In genomic region chr19:39199025-39199424, GRCh38 we compare ENCODE assay signal across 11 cellular contexts. TPM values are rescaled to one million over a fixed set of nuclear protein-coding genes. Genes with fewer than 3 reads are reported as not detected.
DNase-seq lines count a peak whose midpoint lies in the region; ATAC-seq and TF ChIP-seq lines count a peak whose summit lies in the region.
"Had no signal": no experiment of that assay in that cellular context is flagged by ENCODE, and none has a peak within 500 bp of the region (broad histone marks: within the 10 kb centered on the region; RNA-seq: fewer than 3 reads in every experiment).

No MANE protein-coding gene starts in this region.

- 0 to 44% (median 27%) methylated on average over 3 to 11 of the region's 11 CpGs for WGBS in adrenal gland, 4 donors
- WGBS in sigmoid colon, 2 donors, result 23 to 48% methylated on average over 11 of the region's 11 CpGs

- intact Hi-C loops in adrenal gland (cut with DNase I) (no loop called here), left ventricle myocardium superior (cut with micrococcal nuclease) (no loop called here), sigmoid colon (cut with DNase I) (no loop called here)
- intact Hi-C loops in naive thymus-derived CD4-positive, alpha-beta T cell (cut with micrococcal nuclease), result no loop called here

- H3K27me3 ChIP-seq in adrenal gland (peaks cover 32% of the 10 kb centered on the region), sigmoid colon (peaks cover 33 to 91% (median 86%) of the 10 kb centered on the region in 3 donors)
- H3K27me3 ChIP-seq in naive thymus-derived CD4-positive, alpha-beta T cell (ENCODE audit: control insufficient read depth in 2 of 2, insufficient read depth in 2 of 2, low read length in 2 of 2), result peaks cover 0 to 29% of the 10 kb centered on the region in 2 donors

- TF ChIP-seq CTCF in adrenal gland (IDR thresholded peaks at IDR 0.05) (no peak), sigmoid colon (IDR thresholded peaks at IDR 0.05) (no peak)

- H3K36me3 ChIP-seq in adrenal gland (replicated peaks in 1 of 2), result no peaks in the 10 kb centered on the region
- no peaks in the 10 kb centered on the region for H3K36me3 ChIP-seq in sigmoid colon
- no peaks in the 10 kb centered on the region for H3K36me3 ChIP-seq in naive thymus-derived CD4-positive, alpha-beta T cell (ENCODE audit: control insufficient read depth in 2 of 3, insufficient read depth in 3 of 3, low read length in 3 of 3)
- H3K36me3 ChIP-seq: upper lobe of left lung had no signal

- DNase-seq in HCEC 1CT (peak; percentile 55), adrenal gland (peak; percentile 69 to 88 (median 80)), left ventricle myocardium superior (no peak), sigmoid colon (peak; percentile 67), immature natural killer cell (no peak), GF-D8 (lab: John Stamatoyannopoulos, UW) (no peak)
- DNase-seq in naive thymus-derived CD4-positive, alpha-beta T cell, result no peak
- DNase-seq: activated CD4-positive, alpha-beta T cell treated with anti-CD3 and anti-CD28 coated beads for 1 hour; NCI-H446 treated with DMSO at 0.1 percent for 48 hours; upper lobe of left lung had no signal

- peaks cover 0 to 3% (median 0%) of the 10 kb centered on the region in 6 donors for H3K9me3 Mint-ChIP-seq in immature natural killer cell
- H3K9me3 Mint-ChIP-seq in naive thymus-derived CD4-positive, alpha-beta T cell, result no peaks in the 10 kb centered on the region

- H3K36me3 Mint-ChIP-seq in immature natural killer cell, result peaks cover 0 to 4% (median 0%) of the 10 kb centered on the region in 3 donors
- peaks cover 0 to 2% (median 0%) of the 10 kb centered on the region in 5 donors for H3K36me3 Mint-ChIP-seq in naive thymus-derived CD4-positive, alpha-beta T cell

- TF ChIP-seq POLR2A in adrenal gland (IDR thresholded peaks at IDR 0.05) (no peak), sigmoid colon (IDR thresholded peaks at IDR 0.05) (no peak)

- H3K27ac ChIP-seq in adrenal gland (no peak overlapping the region), sigmoid colon (no peak overlapping the region)
- no peak overlapping the region for H3K27ac ChIP-seq in naive thymus-derived CD4-positive, alpha-beta T cell (ENCODE audit: low read depth, low read length)
- H3K27ac ChIP-seq: upper lobe of left lung had no signal

- H3K4me1 ChIP-seq in adrenal gland (replicated peaks in 1 of 2) (no peaks in the 10 kb centered on the region), sigmoid colon (peaks cover 0 to 6% (median 6%) of the 10 kb centered on the region in 4 donors)
- H3K4me1 ChIP-seq in naive thymus-derived CD4-positive, alpha-beta T cell (ENCODE audit: control insufficient read depth in 2 of 2, insufficient read depth in 2 of 2, low read length in 2 of 2), result peaks cover 9 to 16% of the 10 kb centered on the region in 2 donors

- no peak overlapping the region for H3K4me3 ChIP-seq in adrenal gland
- H3K4me3 ChIP-seq in sigmoid colon, result no peak overlapping the region
- H3K4me3 ChIP-seq in naive thymus-derived CD4-positive, alpha-beta T cell (ENCODE audit: low read length), result no peak overlapping the region
- H3K4me3 ChIP-seq: upper lobe of left lung had no signal

- POLR2A ChIA-PET in naive thymus-derived CD4-positive, alpha-beta T cell (lab: Charles Lee), result no interaction called here

- peaks cover 13 to 16% of the 10 kb centered on the region in 2 donors for H3K4me1 Mint-ChIP-seq in immature natural killer cell
- peaks cover 12 to 24% (median 19%) of the 10 kb centered on the region in 7 donors for H3K4me1 Mint-ChIP-seq in naive thymus-derived CD4-positive, alpha-beta T cell

- ATAC-seq in left ventricle myocardium superior, result peak; percentile 57
- no peak for ATAC-seq in GM19328 (IDR thresholded peaks at IDR 0.05; ENCODE audit: unreplicated experiment)
- no peak for ATAC-seq in naive thymus-derived CD4-positive, alpha-beta T cell

- peaks cover 16 to 26% (median 20%) of the 10 kb centered on the region in 3 donors for H3K27me3 Mint-ChIP-seq in immature natural killer cell (ENCODE audit: low read depth in 3 of 3)
- peaks cover 53 to 88% (median 70%) of the 10 kb centered on the region in 5 donors for H3K27me3 Mint-ChIP-seq in naive thymus-derived CD4-positive, alpha-beta T cell

- TF ChIP-seq EP300 in sigmoid colon (IDR thresholded peaks at IDR 0.05), result no peak

- CTCF ChIA-PET in naive thymus-derived CD4-positive, alpha-beta T cell (lab: Charles Lee), result no interaction called here

- no peak overlapping the region for H3K27ac Mint-ChIP-seq in immature natural killer cell
- H3K27ac Mint-ChIP-seq in naive thymus-derived CD4-positive, alpha-beta T cell, result no peak overlapping the region

- H3K9me3 ChIP-seq in adrenal gland (replicated peaks in 1 of 3), result no peaks in the 10 kb centered on the region
- H3K9me3 ChIP-seq in sigmoid colon, result no peaks in the 10 kb centered on the region
- no peaks in the 10 kb centered on the region for H3K9me3 ChIP-seq in naive thymus-derived CD4-positive, alpha-beta T cell (ENCODE audit: control insufficient read depth in 2 of 3, low read length in 3 of 3)
- H3K9me3 ChIP-seq: upper lobe of left lung had no signal

- H3K4me3 Mint-ChIP-seq in immature natural killer cell, result no peak overlapping the region
- H3K4me3 Mint-ChIP-seq in naive thymus-derived CD4-positive, alpha-beta T cell, result peak overlapping the region in 1 of 10 donors; percentile 34

RNA-seq across cellular contexts. Expression of gene NCCRP1, which starts 2.3 kb away (rescaled TPM):
- total RNA-seq in adrenal gland (under 1 TPM in 2 of 8 donors, not detected in 6; 0.11 TPM), left ventricle myocardium superior (not detected), sigmoid colon (under 1 TPM in 1 of 4 donors, not detected in 3; 0.41 TPM)
- polyA plus RNA-seq in adrenal gland (under 1 TPM in 2 of 3 donors, not detected in 1; 0.10 to 0.32 TPM), sigmoid colon (under 1 TPM in 2 of 3 donors, not detected in 1; 0.52 to 0.60 TPM), immature natural killer cell (not detected)
- total RNA-seq in naive thymus-derived CD4-positive, alpha-beta T cell, result not detected
- not detected for polyA plus RNA-seq in naive thymus-derived CD4-positive, alpha-beta T cell

RNA-seq across cellular contexts. Expression of gene SYCN, which starts 5.0 kb away (rescaled TPM):
- under 1 TPM in 2 of 8 donors, not detected in 6; 0.43 to 0.76 TPM for total RNA-seq in adrenal gland
- polyA plus RNA-seq in adrenal gland, result not detected
- not detected for total RNA-seq in left ventricle myocardium superior
- not detected for total RNA-seq in sigmoid colon
- polyA plus RNA-seq in sigmoid colon, result not detected
- polyA plus RNA-seq in immature natural killer cell, result not detected
- total RNA-seq in naive thymus-derived CD4-positive, alpha-beta T cell, result not detected
- not detected for polyA plus RNA-seq in naive thymus-derived CD4-positive, alpha-beta T cell

RNA-seq across cellular contexts. Expression of gene IFNL3, which starts 45.8 kb away (rescaled TPM):
- not detected for total RNA-seq in adrenal gland
- not detected for polyA plus RNA-seq in adrenal gland
- not detected for total RNA-seq in left ventricle myocardium superior
- total RNA-seq in sigmoid colon, result not detected
- polyA plus RNA-seq in sigmoid colon, result under 1 TPM in 1 of 3 donors, not detected in 2; 0.22 TPM
- not detected for polyA plus RNA-seq in immature natural killer cell
- not detected for total RNA-seq in naive thymus-derived CD4-positive, alpha-beta T cell
- not detected for polyA plus RNA-seq in naive thymus-derived CD4-positive, alpha-beta T cell
- total RNA-seq: upper lobe of left lung had no signal

RNA-seq across cellular contexts. Expression of gene IFNL4, which starts 49.6 kb away (rescaled TPM):
- not detected for total RNA-seq in adrenal gland
- not detected for polyA plus RNA-seq in adrenal gland
- total RNA-seq in left ventricle myocardium superior, result not detected
- total RNA-seq in sigmoid colon, result not detected
- not detected for polyA plus RNA-seq in sigmoid colon
- polyA plus RNA-seq in immature natural killer cell, result under 1 TPM in 1 of 3 donors, not detected in 2; 0.45 TPM
- not detected for total RNA-seq in naive thymus-derived CD4-positive, alpha-beta T cell
- polyA plus RNA-seq in naive thymus-derived CD4-positive, alpha-beta T cell, result not detected
- total RNA-seq: upper lobe of left lung had no signal

Comparison
In these comparisons a context has a peak if more than half of its experiments do, and no peak if none do; other contexts are left out.
1. DNase-seq: peak in HCEC 1CT (single experiment), adrenal gland (7 of 7) and sigmoid colon (single experiment); none in left ventricle myocardium superior (single experiment), immature natural killer cell (0 of 3), GF-D8 (single experiment) and naive thymus-derived CD4-positive, alpha-beta T cell (0 of 9).